15 cellular contexts compared by ENCODE assay signal in genomic region chr20:21029356-21029755, GRCh38.
"Had no signal": no experiment of that assay in that cellular context is flagged by ENCODE, and none has a peak within 500 bp of the region (broad histone marks: within the 10 kb centered on the region; RNA-seq: fewer than 3 reads in every experiment).

No MANE protein-coding gene starts in this region.

- H3K27ac ChIP-seq: colonic mucosa, lower lobe of right lung, prostate gland, skin epidermis, thoracic aorta, transverse colon had no signal

- H3K4me1 ChIP-seq: colonic mucosa, lower lobe of right lung, prostate gland, transverse colon had no signal

- H3K9me3 ChIP-seq: colonic mucosa, lower lobe of right lung, prostate gland, thoracic aorta, transverse colon had no signal

- H3K4me1 Mint-ChIP-seq: naive thymus-derived CD8-positive, alpha-beta T cell; stimulated activated naive B cell treated with anti-CD40 and anti-IgM and Interleukin-4, amounts not matched to agents 10 μg/mL and 1 μg/mL and 100 μg/mL, for 72 hours had no signal

- H3K9me3 Mint-ChIP-seq: dendritic cell treated with granulocyte-macrophage colony-stimulating factor and Interleukin-4, amounts not matched to agents 40 ng/mL and 50 ng/mL, for 4 days; naive thymus-derived CD8-positive, alpha-beta T cell; stimulated activated naive B cell treated with anti-CD40 and anti-IgM and Interleukin-4, amounts not matched to agents 10 μg/mL and 1 μg/mL and 100 μg/mL, for 72 hours; stimulated activated naive CD8-positive, alpha-beta T cell treated with anti-CD3 and anti-CD28 coated beads, Interleukin-15, Interleukin-2, amounts not matched to agents 100 ng/mL and 50 ng/mL, for 24 hours had no signal

- H3K4me3 ChIP-seq: colonic mucosa, lower lobe of right lung, prostate gland, skin epidermis, thoracic aorta, transverse colon had no signal

- H3K4me3 Mint-ChIP-seq: dendritic cell treated with granulocyte-macrophage colony-stimulating factor and Interleukin-4, amounts not matched to agents 40 ng/mL and 50 ng/mL, for 4 days; naive thymus-derived CD8-positive, alpha-beta T cell; stimulated activated naive B cell treated with anti-CD40 and anti-IgM and Interleukin-4, amounts not matched to agents 10 μg/mL and 1 μg/mL and 100 μg/mL, for 72 hours; stimulated activated naive CD8-positive, alpha-beta T cell treated with anti-CD3 and anti-CD28 coated beads, Interleukin-15, Interleukin-2, amounts not matched to agents 100 ng/mL and 50 ng/mL, for 24 hours had no signal

- H3K36me3 ChIP-seq: colonic mucosa, lower lobe of right lung, prostate gland, thoracic aorta, transverse colon had no signal

- ATAC-seq: left ventricle myocardium superior; lower lobe of right lung; naive thymus-derived CD8-positive, alpha-beta T cell; right cardiac atrium; stimulated activated naive B cell treated with anti-CD40 and anti-IgM and Interleukin-4, amounts not matched to agents 10 μg/mL and 1 μg/mL and 100 μg/mL, for 72 hours had no signal

- DNase-seq: colonic mucosa; effector memory CD4-positive, alpha-beta T cell; left ventricle myocardium superior; lower lobe of right lung; naive thymus-derived CD8-positive, alpha-beta T cell; right cardiac atrium; stimulated activated CD4-positive, alpha-beta T cell treated with anti-CD3 and anti-CD28 coated beads, Interleukin-15, amount 100 ng/mL, for 24 hours; stimulated activated CD4-positive, alpha-beta T cell treated with anti-CD3 and anti-CD28 coated beads, Interleukin-2, amount 100 ng/mL, for 48 hours; stimulated activated naive B cell treated with anti-CD40 and anti-IgM and Interleukin-4, amounts not matched to agents 10 μg/mL and 1 μg/mL and 100 μg/mL, for 72 hours; transverse colon had no signal

- H3K36me3 Mint-ChIP-seq: naive thymus-derived CD8-positive, alpha-beta T cell; stimulated activated naive B cell treated with anti-CD40 and anti-IgM and Interleukin-4, amounts not matched to agents 10 μg/mL and 1 μg/mL and 100 μg/mL, for 72 hours had no signal

- H3K27me3 ChIP-seq: colonic mucosa had no signal

- H3K27ac Mint-ChIP-seq: dendritic cell treated with granulocyte-macrophage colony-stimulating factor and Interleukin-4, amounts not matched to agents 40 ng/mL and 50 ng/mL, for 4 days; stimulated activated naive B cell treated with anti-CD40 and anti-IgM and Interleukin-4, amounts not matched to agents 10 μg/mL and 1 μg/mL and 100 μg/mL, for 72 hours; stimulated activated naive CD8-positive, alpha-beta T cell treated with anti-CD3 and anti-CD28 coated beads, Interleukin-15, Interleukin-2, amounts not matched to agents 100 ng/mL and 50 ng/mL, for 24 hours had no signal
